7 cellular contexts compared by ENCODE assay signal in the genomic region with DNA sequence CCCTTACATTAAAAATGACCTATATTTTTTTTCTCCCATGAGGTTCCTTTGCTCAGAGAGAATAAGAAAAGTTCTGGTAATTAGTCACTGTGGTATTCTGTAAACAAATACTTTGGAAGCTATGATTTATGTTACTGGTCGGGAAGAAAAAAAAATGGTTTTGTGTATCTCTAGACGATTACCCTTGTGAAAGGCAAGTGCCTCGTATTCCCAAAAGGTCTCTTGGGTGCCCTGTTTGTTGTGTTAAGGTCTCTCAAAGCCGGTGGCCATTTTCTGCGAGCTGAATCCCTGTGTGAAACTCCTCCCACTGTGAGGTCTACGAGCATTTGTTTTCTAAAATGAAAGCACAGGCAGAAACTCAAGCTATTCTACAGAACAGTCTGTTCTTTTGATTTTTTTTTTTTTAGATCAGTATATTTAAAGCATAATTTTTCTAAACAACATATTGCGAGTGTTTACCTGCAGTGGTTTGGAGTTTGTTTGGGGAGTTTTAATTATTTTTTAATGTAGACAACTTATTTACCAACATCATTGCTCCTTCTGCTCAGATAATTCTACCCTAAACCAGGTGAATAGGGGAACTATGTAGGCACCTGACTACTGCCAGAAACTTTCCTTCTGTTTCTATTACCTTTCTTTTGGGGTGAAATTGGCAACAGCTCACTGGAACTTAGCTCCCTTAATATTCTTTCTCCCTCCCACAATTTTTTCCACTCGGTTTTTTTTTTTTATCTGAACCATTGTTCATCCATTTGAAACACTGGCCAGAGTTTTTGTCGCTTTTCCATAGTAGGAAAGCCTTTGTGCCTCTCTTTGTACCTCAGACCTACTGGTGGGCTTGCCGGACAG. TPM values are rescaled to one million over a fixed set of nuclear protein-coding genes. Genes with fewer than 3 reads are reported as not detected.
DNase-seq lines count a peak whose midpoint lies in the region; ATAC-seq lines count a peak whose summit lies in the region.

No MANE protein-coding gene starts in this region.

- no peaks in the 10 kb centered on the region for H3K9me3 ChIP-seq in mononuclear cell (ENCODE audit: low read depth, low read length)

- peak overlapping the region; percentile 89 for H3K27ac ChIP-seq in temporal lobe (ENCODE audit: low read depth, low read length)

- ATAC-seq in GM18858 (IDR thresholded peaks at IDR 0.05; ENCODE audit: unreplicated experiment): peak; percentile 43

- H3K27me3 ChIP-seq in mononuclear cell (ENCODE audit: insufficient read depth, low read length): no peaks in the 10 kb centered on the region

- H3K4me1 ChIP-seq in mononuclear cell (ENCODE audit: insufficient read depth, low read length): peaks cover 51% of the 10 kb centered on the region

- peak overlapping the region; percentile 1 for H3K4me3 ChIP-seq in mononuclear cell (ENCODE audit: low read length)

- DNase-seq in NCI-H1436 (lab: John Stamatoyannopoulos, UW): peak; percentile 84
- peak; percentile 48 for DNase-seq in activated CD4-positive, alpha-beta T cell treated with anti-CD3 and anti-CD28 coated beads, Interleukin-2, amount 50 U/mL, for 1 hour
- DNase-seq in effector CD8-positive, alpha-beta T cell (lab: John Stamatoyannopoulos, UW): peak; percentile 9
- no peak for DNase-seq in HPDE6-E6E7 (ENCODE audit: extremely low spot score)

RNA-seq across cellular contexts. Expression of gene ZBTB38, which starts 44.0 kb away (rescaled TPM):
- total RNA-seq in mononuclear cell: 74.2 TPM
- 117 TPM for total RNA-seq in temporal lobe
